21 cellular contexts compared by ENCODE assay signal in the genomic region with DNA sequence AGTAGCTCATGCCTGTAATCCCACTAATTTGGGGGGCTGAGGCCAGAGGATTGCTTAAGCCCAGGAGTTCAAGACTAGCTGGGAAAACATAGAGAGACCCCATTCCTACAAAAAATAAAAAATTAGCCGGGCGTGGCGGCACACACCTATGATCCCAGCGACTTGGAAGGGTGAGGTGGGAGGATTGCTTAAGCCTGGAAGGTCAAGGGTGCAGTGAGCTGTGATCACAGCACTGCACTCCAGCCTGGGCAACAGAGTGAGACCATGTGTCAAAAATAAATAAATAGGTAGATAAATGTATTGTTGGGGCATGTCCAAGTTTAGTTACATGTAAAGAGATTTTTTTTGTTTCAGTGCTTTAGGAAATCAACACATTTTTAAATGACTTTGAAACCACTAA. TPM values are rescaled to one million over a fixed set of nuclear protein-coding genes. Genes with fewer than 3 reads are reported as not detected.
"Had no signal": no experiment of that assay in that cellular context is flagged by ENCODE, and none has a peak within 500 bp of the region (broad histone marks: within the 10 kb centered on the region; RNA-seq: fewer than 3 reads in every experiment).

No MANE protein-coding gene starts in this region.

- H3K27me3 ChIP-seq: MG63 had no signal

- H3K9me3 ChIP-seq: MG63, SK-N-SH had no signal

- ATAC-seq: Panc1, PC-3, T-cell had no signal

- H3K27ac ChIP-seq: HL-60, RWPE1 had no signal

- DNase-seq: Karpas-422; KG1; MG63; NCI-H1092; NCI-H1417 treated with DMSO at 0.1 percent for 48 hours; NCI-H1694; NCI-H187 treated with DMSO at 0.1 percent for 48 hours; NCI-H2029 treated with DMSO at 0.1 percent for 48 hours; NCI-H446 treated with DMSO at 0.1 percent for 48 hours; NCI-H526; NK-92 treated with Interleukin-12 subunit alpha and Interleukin-12 subunit beta, amount 100 ng/mL, for 24 hours; PC-3; SHP77; SK-N-SH; SW 1271; T-cell had no signal

- H3K4me3 ChIP-seq: MG63 had no signal

- H3K36me3 ChIP-seq: MG63 had no signal

RNA-seq across cellular contexts. Expression of gene SLC12A1, which starts 36.4 kb away (rescaled TPM):
- total RNA-seq: OCI-LY7, PC-3, T-cell had no signal

RNA-seq across cellular contexts. Expression of gene CTXN2, which starts 51.1 kb away (rescaled TPM):
- total RNA-seq: PC-3, SK-MEL-5, T-cell had no signal
